ENCODE assay signal across 1 cellular context in genomic region chr15:85762039-85762755, GRCh38.
TF ChIP-seq lines count a peak whose summit lies in the region.

No MANE protein-coding gene starts in this region.

TF ChIP-seq in HepG2, 621 proteins besides CTCF, POLR2A, EP300 and RAD21 (continued from another document):
- TF ChIP-seq ARID2 (CRISPR knock-in tag; IDR thresholded peaks at IDR 0.05; ENCODE audit: borderline replicate concordance) (no peak), PAF1 (CRISPR knock-in tag; IDR thresholded peaks at IDR 0.05) (no peak), GLMP (CRISPR knock-in tag; IDR thresholded peaks at IDR 0.05; ENCODE audit: borderline replicate concordance) (no peak), MED8 (CRISPR knock-in tag; IDR thresholded peaks at IDR 0.05; ENCODE audit: insufficient replicate concordance) (no peak), SNAPC5 (CRISPR knock-in tag; IDR thresholded peaks at IDR 0.05; ENCODE audit: borderline replicate concordance) (no peak), NCOA1 (CRISPR knock-in tag; IDR thresholded peaks at IDR 0.05) (no peak), SMARCC2 (IDR thresholded peaks at IDR 0.05) (no peak), NFE2L2 (IDR thresholded peaks at IDR 0.05; ENCODE audit: low read length) (no peak), ZNF562 (CRISPR knock-in tag; IDR thresholded peaks at IDR 0.05; ENCODE audit: borderline replicate concordance) (no peak), ZNF792 (CRISPR knock-in tag; IDR thresholded peaks at IDR 0.05) (no peak), GLI4 (CRISPR knock-in tag; IDR thresholded peaks at IDR 0.05; ENCODE audit: borderline replicate concordance) (no peak)
- TF ChIP-seq, protein P1, sequence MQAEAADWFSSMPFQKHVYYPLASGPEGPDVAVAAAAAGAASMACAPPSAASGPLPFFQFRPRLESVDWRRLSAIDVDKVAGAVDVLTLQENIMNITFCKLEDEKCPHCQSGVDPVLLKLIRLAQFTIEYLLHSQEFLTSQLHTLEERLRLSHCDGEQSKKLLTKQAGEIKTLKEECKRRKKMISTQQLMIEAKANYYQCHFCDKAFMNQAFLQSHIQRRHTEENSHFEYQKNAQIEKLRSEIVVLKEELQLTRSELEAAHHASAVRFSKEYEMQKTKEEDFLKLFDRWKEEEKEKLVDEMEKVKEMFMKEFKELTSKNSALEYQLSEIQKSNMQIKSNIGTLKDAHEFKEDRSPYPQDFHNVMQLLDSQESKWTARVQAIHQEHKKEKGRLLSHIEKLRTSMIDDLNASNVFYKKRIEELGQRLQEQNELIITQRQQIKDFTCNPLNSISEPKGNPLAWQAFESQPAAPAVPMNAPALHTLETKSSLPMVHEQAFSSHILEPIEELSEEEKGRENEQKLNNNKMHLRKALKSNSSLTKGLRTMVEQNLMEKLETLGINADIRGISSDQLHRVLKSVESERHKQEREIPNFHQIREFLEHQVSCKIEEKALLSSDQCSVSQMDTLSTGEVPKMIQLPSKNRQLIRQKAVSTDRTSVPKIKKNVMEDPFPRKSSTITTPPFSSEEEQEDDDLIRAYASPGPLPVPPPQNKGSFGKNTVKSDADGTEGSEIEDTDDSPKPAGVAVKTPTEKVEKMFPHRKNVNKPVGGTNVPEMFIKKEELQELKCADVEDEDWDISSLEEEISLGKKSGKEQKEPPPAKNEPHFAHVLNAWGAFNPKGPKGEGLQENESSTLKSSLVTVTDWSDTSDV (CRISPR knock-in tag; IDR thresholded peaks at IDR 0.05): no peak
- TF ChIP-seq, protein P2, sequence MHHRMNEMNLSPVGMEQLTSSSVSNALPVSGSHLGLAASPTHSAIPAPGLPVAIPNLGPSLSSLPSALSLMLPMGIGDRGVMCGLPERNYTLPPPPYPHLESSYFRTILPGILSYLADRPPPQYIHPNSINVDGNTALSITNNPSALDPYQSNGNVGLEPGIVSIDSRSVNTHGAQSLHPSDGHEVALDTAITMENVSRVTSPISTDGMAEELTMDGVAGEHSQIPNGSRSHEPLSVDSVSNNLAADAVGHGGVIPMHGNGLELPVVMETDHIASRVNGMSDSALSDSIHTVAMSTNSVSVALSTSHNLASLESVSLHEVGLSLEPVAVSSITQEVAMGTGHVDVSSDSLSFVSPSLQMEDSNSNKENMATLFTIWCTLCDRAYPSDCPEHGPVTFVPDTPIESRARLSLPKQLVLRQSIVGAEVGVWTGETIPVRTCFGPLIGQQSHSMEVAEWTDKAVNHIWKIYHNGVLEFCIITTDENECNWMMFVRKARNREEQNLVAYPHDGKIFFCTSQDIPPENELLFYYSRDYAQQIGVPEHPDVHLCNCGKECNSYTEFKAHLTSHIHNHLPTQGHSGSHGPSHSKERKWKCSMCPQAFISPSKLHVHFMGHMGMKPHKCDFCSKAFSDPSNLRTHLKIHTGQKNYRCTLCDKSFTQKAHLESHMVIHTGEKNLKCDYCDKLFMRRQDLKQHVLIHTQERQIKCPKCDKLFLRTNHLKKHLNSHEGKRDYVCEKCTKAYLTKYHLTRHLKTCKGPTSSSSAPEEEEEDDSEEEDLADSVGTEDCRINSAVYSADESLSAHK (CRISPR knock-in tag; IDR thresholded peaks at IDR 0.05; ENCODE audit: borderline replicate concordance): no peak
- TF ChIP-seq, protein P3, sequence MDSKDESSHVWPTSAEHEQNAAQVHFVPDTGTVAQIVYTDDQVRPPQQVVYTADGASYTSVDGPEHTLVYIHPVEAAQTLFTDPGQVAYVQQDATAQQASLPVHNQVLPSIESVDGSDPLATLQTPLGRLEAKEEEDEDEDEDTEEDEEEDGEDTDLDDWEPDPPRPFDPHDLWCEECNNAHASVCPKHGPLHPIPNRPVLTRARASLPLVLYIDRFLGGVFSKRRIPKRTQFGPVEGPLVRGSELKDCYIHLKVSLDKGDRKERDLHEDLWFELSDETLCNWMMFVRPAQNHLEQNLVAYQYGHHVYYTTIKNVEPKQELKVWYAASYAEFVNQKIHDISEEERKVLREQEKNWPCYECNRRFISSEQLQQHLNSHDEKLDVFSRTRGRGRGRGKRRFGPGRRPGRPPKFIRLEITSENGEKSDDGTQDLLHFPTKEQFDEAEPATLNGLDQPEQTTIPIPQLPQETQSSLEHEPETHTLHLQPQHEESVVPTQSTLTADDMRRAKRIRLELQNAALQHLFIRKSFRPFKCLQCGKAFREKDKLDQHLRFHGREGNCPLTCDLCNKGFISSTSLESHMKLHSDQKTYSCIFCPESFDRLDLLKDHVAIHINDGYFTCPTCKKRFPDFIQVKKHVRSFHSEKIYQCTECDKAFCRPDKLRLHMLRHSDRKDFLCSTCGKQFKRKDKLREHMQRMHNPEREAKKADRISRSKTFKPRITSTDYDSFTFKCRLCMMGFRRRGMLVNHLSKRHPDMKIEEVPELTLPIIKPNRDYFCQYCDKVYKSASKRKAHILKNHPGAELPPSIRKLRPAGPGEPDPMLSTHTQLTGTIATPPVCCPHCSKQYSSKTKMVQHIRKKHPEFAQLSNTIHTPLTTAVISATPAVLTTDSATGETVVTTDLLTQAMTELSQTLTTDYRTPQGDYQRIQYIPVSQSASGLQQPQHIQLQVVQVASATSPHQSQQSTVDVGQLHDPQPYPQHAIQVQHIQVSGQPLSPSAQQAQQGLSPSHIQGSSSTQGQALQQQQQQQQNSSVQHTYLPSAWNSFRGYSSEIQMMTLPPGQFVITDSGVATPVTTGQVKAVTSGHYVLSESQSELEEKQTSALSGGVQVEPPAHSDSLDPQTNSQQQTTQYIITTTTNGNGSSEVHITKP (CRISPR knock-in tag; IDR thresholded peaks at IDR 0.05; ENCODE audit: low read depth): no peak
- TF ChIP-seq, protein P4, sequence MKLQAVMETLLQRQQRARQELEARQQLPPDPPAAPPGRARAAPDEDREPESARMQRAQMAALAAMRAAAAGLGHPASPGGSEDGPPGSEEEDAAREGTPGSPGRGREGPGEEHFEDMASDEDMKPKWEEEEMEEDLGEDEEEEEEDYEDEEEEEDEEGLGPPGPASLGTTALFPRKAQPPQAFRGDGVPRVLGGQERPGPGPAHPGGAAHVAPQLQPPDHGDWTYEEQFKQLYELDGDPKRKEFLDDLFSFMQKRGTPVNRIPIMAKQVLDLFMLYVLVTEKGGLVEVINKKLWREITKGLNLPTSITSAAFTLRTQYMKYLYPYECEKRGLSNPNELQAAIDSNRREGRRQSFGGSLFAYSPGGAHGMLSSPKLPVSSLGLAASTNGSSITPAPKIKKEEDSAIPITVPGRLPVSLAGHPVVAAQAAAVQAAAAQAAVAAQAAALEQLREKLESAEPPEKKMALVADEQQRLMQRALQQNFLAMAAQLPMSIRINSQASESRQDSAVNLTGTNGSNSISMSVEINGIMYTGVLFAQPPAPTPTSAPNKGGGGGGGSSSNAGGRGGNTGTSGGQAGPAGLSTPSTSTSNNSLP (IDR thresholded peaks at IDR 0.05; ENCODE audit: low read depth, low read length): no peak
